ENCODE assay signal across 10 cellular contexts in genomic region chr10:6074489-6075301, GRCh38.
DNase-seq lines count a peak whose midpoint lies in the region; ATAC-seq, FAIRE-seq and TF ChIP-seq lines count a peak whose summit lies in the region.
"Had no signal": no experiment of that assay in that cellular context is flagged by ENCODE, and none has a peak within 500 bp of the region (broad histone marks: within the 10 kb centered on the region; RNA-seq: fewer than 3 reads in every experiment).

No MANE protein-coding gene starts in this region.

- H3K4me3 ChIP-seq in foreskin fibroblast (ENCODE audit: low read depth in 1 of 2, low read length in 2 of 2), result no peak overlapping the region

- no peak for TF ChIP-seq CTCF in foreskin fibroblast (IDR thresholded peaks at IDR 0.05; ENCODE audit: low read depth, low read length)

- in situ Hi-C loops in ACHN (cut with HindIII; ENCODE audit: low pct_ligation_motif_present, low pct_unique_long_range_greater_than_20kb, low sequenced_read_pairs), result no loop called here

- ATAC-seq in HG02623 (IDR thresholded peaks at IDR 0.05; ENCODE audit: unreplicated experiment) (no peak), HG03521 (IDR thresholded peaks at IDR 0.05; ENCODE audit: unreplicated experiment) (no peak)

- no peak for FAIRE-seq in HTR-8/SVneo (lab: Jason Lieb, UNC)
- FAIRE-seq: GM18507, kidney had no signal

- DNase-seq in AG20443 (ENCODE audit: low spot score) (peak; percentile 58), HTR-8/SVneo (ENCODE audit: insufficient read length, low spot score) (peak; percentile 46), foreskin fibroblast (peak; percentile 26 to 59), ACHN (no peak), NCI-H748 treated with DMSO at 0.1 percent for 48 hours (lab: John Stamatoyannopoulos, UW) (no peak)
- DNase-seq in activated T-cell treated with anti-CD3 and anti-CD28 coated beads, Interleukin-2, amount 50 U/mL, for 48 hours, result peak; percentile 58 to 64
- DNase-seq: kidney had no signal

Comparison
In these comparisons a context has a peak if more than half of its experiments do, and no peak if none do; other contexts are left out.
1. DNase-seq: peak in AG20443 (single experiment), HTR-8/SVneo (single experiment), activated T-cell treated with anti-CD3 and anti-CD28 coated beads, Interleukin-2, amount 50 U/mL, for 48 hours (2 of 2) and foreskin fibroblast (2 of 2); none in ACHN (single experiment) and NCI-H748 treated with DMSO at 0.1 percent for 48 hours (single experiment).